Comparison of ENCODE assay signal across 10 cellular contexts in the genomic region with DNA sequence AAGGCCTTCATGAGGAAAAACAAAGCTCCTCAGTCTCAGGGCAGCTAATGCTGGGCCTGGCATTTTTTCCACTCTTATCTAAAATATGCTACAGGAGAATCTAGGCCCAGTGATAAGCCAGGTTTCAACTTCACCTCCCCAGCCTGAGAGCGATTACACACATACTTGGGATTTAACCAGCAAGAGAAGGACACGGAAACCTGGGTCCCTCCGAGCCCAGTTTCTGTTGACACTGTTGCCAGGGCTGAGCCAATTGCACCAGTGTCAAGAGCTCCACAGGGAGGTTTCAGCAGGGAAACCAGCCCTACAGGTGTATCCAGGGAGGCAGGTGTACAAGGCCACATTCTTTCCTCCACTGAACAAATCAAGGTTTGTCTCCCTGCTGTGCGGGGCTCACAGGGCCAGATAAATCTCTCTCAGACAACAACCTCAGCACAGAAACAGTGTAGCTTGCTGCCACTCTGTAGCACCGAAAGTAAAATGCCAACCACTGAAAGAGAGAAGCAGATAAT.
DNase-seq lines count a peak whose midpoint lies in the region.
"Had no signal": no experiment of that assay in that cellular context is flagged by ENCODE, and none has a peak within 500 bp of the region (broad histone marks: within the 10 kb centered on the region; RNA-seq: fewer than 3 reads in every experiment).

No MANE protein-coding gene starts in this region.

- H3K27ac ChIP-seq in iPS-18a (ENCODE audit: low read length) = peak overlapping the region; percentile 79

- H3K4me3 ChIP-seq in iPS-18a (ENCODE audit: low read length) (no peak overlapping the region), skeletal muscle satellite cell (ENCODE audit: low read length) (no peak overlapping the region)
- H3K4me3 ChIP-seq: K562 had no signal

- H3K27me3 ChIP-seq in iPS-18a (ENCODE audit: control insufficient read depth, insufficient read depth, low read length) = no peaks in the 10 kb centered on the region
- no peaks in the 10 kb centered on the region for H3K27me3 ChIP-seq in skeletal muscle satellite cell (ENCODE audit: control insufficient read depth, insufficient read depth, low read length)

- H3K4me2 ChIP-seq in skeletal muscle satellite cell (ENCODE audit: low read length) = peak overlapping the region; percentile 62

- peak overlapping the region; percentile 40 for H3K9ac ChIP-seq in iPS-18a (ENCODE audit: low read length)
- peak overlapping the region; percentile 57 for H3K9ac ChIP-seq in skeletal muscle satellite cell (ENCODE audit: low read depth, low read length)

- H3K36me3 ChIP-seq in iPS-18a (ENCODE audit: control insufficient read depth, low read depth, low read length) = no peaks in the 10 kb centered on the region
- no peaks in the 10 kb centered on the region for H3K36me3 ChIP-seq in skeletal muscle satellite cell (ENCODE audit: insufficient read depth, low read length)

- H3K9me3 ChIP-seq in iPS-18a (ENCODE audit: control insufficient read depth, low read depth, low read length) (no peaks in the 10 kb centered on the region), skeletal muscle satellite cell (replicated peaks; ENCODE audit: low read length) (no peaks in the 10 kb centered on the region)

- DNase-seq in HuH-7.5 (ENCODE audit: low spot score) (peak; percentile 22), SW480 (ENCODE audit: low spot score) (peak; percentile 72), H4 (ENCODE audit: low spot score) (no peak), NCI-H1694 (lab: John Stamatoyannopoulos, UW) (no peak), mesenteric fat pad (ENCODE audit: low spot score) (no peak)
- no peak for DNase-seq in stimulated activated naive CD4-positive, alpha-beta T cell (lab: John Stamatoyannopoulos, UW)
- DNase-seq: activated T-cell treated with anti-CD3 and anti-CD28 coated beads for 4 hours had no signal

- H3K4me1 ChIP-seq in iPS-18a (ENCODE audit: control insufficient read depth, low read depth, low read length) (peaks cover 52% of the 10 kb centered on the region), skeletal muscle satellite cell (ENCODE audit: control insufficient read depth, insufficient read depth, low read length) (peaks cover 63% of the 10 kb centered on the region)

Comparison
In these comparisons a context has a peak if more than half of its experiments do, and no peak if none do; other contexts are left out.
1. DNase-seq: peak in HuH-7.5 (single experiment) and SW480 (single experiment); none in H4 (single experiment), stimulated activated naive CD4-positive, alpha-beta T cell (0 of 6), NCI-H1694 (single experiment) and mesenteric fat pad (single experiment).